1 cellular context compared by ENCODE assay signal in genomic region chr1:202926578-202927491, GRCh38.
TF ChIP-seq lines count a peak whose summit lies in the region.

KLHL12 (minus strand) TSS chr1:202927234; CDS start chr1:202925162, 2,072 bp downstream.

TF ChIP-seq in A549, 52 proteins besides CTCF, POLR2A, EP300 and RAD21 (continued from another document):
- TF ChIP-seq REST (IDR thresholded peaks at IDR 0.05) (no peak; the same call in 1 of the 2 replicates), FOSB (CRISPR knock-in tag; IDR thresholded peaks at IDR 0.05) (no peak), HMGXB4 (CRISPR knock-in tag; IDR thresholded peaks at IDR 0.05; ENCODE audit: borderline replicate concordance) (no peak), EHMT2 (IDR thresholded peaks at IDR 0.05; ENCODE audit: low read depth) (no peak), JUN (IDR thresholded peaks at IDR 0.05) (peak; percentile 83 to 97), USF2 (IDR thresholded peaks at IDR 0.05) (peak; percentile 100), FOXS1 (CRISPR knock-in tag; IDR thresholded peaks at IDR 0.05) (no peak), JUNB (IDR thresholded peaks at IDR 0.05) (no peak), HOXA7 (CRISPR knock-in tag; IDR thresholded peaks at IDR 0.05) (no peak), RCOR1 (IDR thresholded peaks at IDR 0.05; ENCODE audit: low read depth, low read length) (no peak), KDM5A (IDR thresholded peaks at IDR 0.05) (peak; percentile 79), MAZ (IDR thresholded peaks at IDR 0.05; ENCODE audit: borderline replicate concordance, low read depth, low read length) (peak; percentile 79; the same call in 1 of the 2 replicates), CHD2 (IDR thresholded peaks at IDR 0.05; ENCODE audit: low read length, partially characterized antibody) (no peak), ZFP36 (IDR thresholded peaks at IDR 0.05; ENCODE audit: borderline replicate concordance, partially characterized antibody) (no peak), EHF (CRISPR knock-in tag; IDR thresholded peaks at IDR 0.05) (peak; percentile 39; the same call in 1 of the 2 replicates), HOXB5 (CRISPR knock-in tag; IDR thresholded peaks at IDR 0.05) (peak; percentile 83)
